In the genomic region with DNA sequence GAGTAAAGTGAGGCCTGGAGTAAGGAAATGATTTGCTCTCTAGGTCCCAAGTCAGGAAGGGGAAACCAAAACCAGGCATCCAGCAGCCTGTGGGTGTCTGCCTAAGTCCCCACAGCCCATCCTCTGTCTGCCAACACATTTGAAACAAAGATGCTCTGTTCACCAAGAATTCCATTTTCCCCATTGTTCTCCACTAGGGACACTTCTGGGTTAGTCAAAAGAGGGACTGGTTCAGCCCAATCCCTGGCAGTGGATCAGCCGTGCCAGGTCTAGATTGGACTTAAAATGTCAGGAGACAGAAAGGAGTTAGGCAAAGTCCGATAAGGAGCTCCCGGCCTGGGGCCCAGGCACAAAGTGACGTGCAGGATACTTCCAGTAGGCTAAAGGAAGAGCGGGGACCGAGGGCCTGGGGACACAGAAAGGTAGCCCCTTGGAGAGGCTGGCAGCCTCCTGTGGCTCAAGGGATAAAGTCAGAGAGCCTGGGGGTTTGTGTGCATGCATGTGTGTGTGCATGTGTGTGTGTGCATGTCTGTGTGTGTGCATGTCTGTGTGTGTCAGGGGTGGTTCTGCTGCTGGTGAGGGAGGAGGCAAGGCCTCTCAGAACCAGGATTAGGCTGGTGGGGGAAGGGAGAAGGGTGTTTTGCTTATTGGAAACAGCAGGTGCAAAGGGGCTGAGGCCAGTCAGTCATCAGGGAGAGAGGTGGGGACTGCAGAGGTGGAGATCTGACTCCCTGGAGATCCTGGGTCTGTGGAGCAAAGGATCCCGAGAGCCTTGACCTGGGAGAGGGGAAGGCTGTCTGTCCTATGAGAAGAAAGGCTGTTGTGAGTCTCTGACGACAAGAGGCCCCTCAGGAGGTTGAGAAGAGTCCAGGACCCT, we compare ENCODE assay signal across 27 cellular contexts.
DNase-seq lines count a peak whose midpoint lies in the region; TF ChIP-seq lines count a peak whose summit lies in the region.
"Had no signal": no experiment of that assay in that cellular context is flagged by ENCODE, and none has a peak within 500 bp of the region (broad histone marks: within the 10 kb centered on the region; RNA-seq: fewer than 3 reads in every experiment).

No MANE protein-coding gene starts in this region.

- no peak overlapping the region for H3K4me3 ChIP-seq in HEK293 (ENCODE audit: low read depth, low read length)
- no peak overlapping the region for H3K4me3 ChIP-seq in brain microvascular endothelial cell (ENCODE audit: low read depth, low read length)
- H3K4me3 ChIP-seq: GM23248, left ventricle myocardium inferior, pancreas, sigmoid colon, stomach, transverse colon had no signal

- CTCF ChIA-PET in HEK293 (lab: Yijun Ruan, JAX) = interaction anchor here (0.6 kb wide), 2 partner anchors 10 to 48 kb away, joined by 4 read pairs; no protein-coding TSS in a partner anchor

- no peaks in the 10 kb centered on the region for H3K4me1 Mint-ChIP-seq in nephron progenitor cell
- H3K4me1 Mint-ChIP-seq: activated naive CD8-positive, alpha-beta T cell treated with anti-CD3 and anti-CD28 coated beads, Interleukin-2, amount 50 U/mL, for 24 hours; CD8-positive, alpha-beta memory T cell; immature natural killer cell; natural killer cell had no signal

- H3K4me1 ChIP-seq in HEK293 (ENCODE audit: control insufficient read depth, insufficient read depth, low read length) = no peaks in the 10 kb centered on the region
- H3K4me1 ChIP-seq: pancreas, sigmoid colon, stomach, transverse colon had no signal

- in situ Hi-C loops in brain microvascular endothelial cell (cut with HindIII; ENCODE audit: low pct_ligation_motif_present, low sequenced_read_pairs) = no loop called here

- no peaks in the 10 kb centered on the region for H3K36me3 Mint-ChIP-seq in nephron progenitor cell (ENCODE audit: low read depth)
- H3K36me3 Mint-ChIP-seq: CD8-positive, alpha-beta memory T cell; immature natural killer cell; natural killer cell had no signal

- no peaks in the 10 kb centered on the region for H3K27me3 ChIP-seq in brain microvascular endothelial cell (replicated peaks)
- H3K27me3 ChIP-seq: pancreas, sigmoid colon, stomach, transverse colon had no signal

- POLR2A ChIA-PET in HEK293 (lab: Yijun Ruan, JAX) = no interaction called here

- no peaks in the 10 kb centered on the region for H3K9me3 ChIP-seq in HEK293 (ENCODE audit: control insufficient read depth, insufficient read depth, low read depth, low read length)
- H3K9me3 ChIP-seq: left ventricle myocardium inferior, pancreas, sigmoid colon, stomach, transverse colon had no signal

- DNase-seq in brain microvascular endothelial cell (no peak), nephron progenitor cell (no peak), superior temporal gyrus (ENCODE audit: extremely low spot score) (peak; percentile 62), AG20443 (ENCODE audit: low spot score) (no peak), germinal center (ENCODE audit: low spot score) (no peak), DMS79 (lab: John Stamatoyannopoulos, UW) (no peak), NCI-H1092 (lab: John Stamatoyannopoulos, UW) (no peak)
- DNase-seq: activated CD4-positive, CD25-positive, alpha-beta regulatory T cell treated with anti-CD3 and anti-CD28 coated beads, Interleukin-2, amount 50 U/mL, for 72 hours; activated CD8-positive, alpha-beta T cell treated with anti-CD3 and anti-CD28 coated beads for 36 hours; activated gamma-delta T cell; activated naive CD8-positive, alpha-beta T cell treated with anti-CD3 and anti-CD28 coated beads, Interleukin-2, amount 50 U/mL, for 24 hours; AML-193; CD8-positive, alpha-beta memory T cell; DMS153; immature natural killer cell; left ventricle myocardium inferior; natural killer cell; NCI-H2081 treated with DMSO at 0.1 percent for 48 hours; NCI-H774; OCI-M1; Right ventricle myocardium superior; sigmoid colon; stomach; transverse colon had no signal

- peaks cover 19% of the 10 kb centered on the region for H3K27me3 Mint-ChIP-seq in nephron progenitor cell (ENCODE audit: low read depth, poor library complexity)
- H3K27me3 Mint-ChIP-seq: activated CD8-positive, alpha-beta T cell treated with anti-CD3 and anti-CD28 coated beads for 36 hours had no signal

- H3K4me3 Mint-ChIP-seq in nephron progenitor cell = no peak overlapping the region
- H3K4me3 Mint-ChIP-seq: activated CD8-positive, alpha-beta T cell treated with anti-CD3 and anti-CD28 coated beads for 36 hours; activated naive CD8-positive, alpha-beta T cell treated with anti-CD3 and anti-CD28 coated beads, Interleukin-2, amount 50 U/mL, for 24 hours; CD8-positive, alpha-beta memory T cell; immature natural killer cell; natural killer cell had no signal

- H3K36me3 ChIP-seq in HEK293 (ENCODE audit: control insufficient read depth in 2 of 2, insufficient read depth in 1 of 2, low read length in 2 of 2) (no peaks in the 10 kb centered on the region), brain microvascular endothelial cell (replicated peaks) (no peaks in the 10 kb centered on the region)
- H3K36me3 ChIP-seq: left ventricle myocardium inferior, pancreas, sigmoid colon, stomach, transverse colon had no signal

- no peak for TF ChIP-seq CTCF in HEK293 (tag by site-specific recombination; IDR thresholded peaks at IDR 0.05)
- TF ChIP-seq CTCF in brain microvascular endothelial cell (IDR thresholded peaks at IDR 0.05; ENCODE audit: low read depth, low read length, missing control alignments) = peak; percentile 19
- no peak for TF ChIP-seq CTCF in nephron progenitor cell (IDR thresholded peaks at IDR 0.05)

- H3K27ac ChIP-seq in HEK293 (ENCODE audit: extremely low read depth, low read depth, low read length) (no peak overlapping the region), brain microvascular endothelial cell (no peak overlapping the region)
- H3K27ac ChIP-seq: GM23248, left ventricle myocardium inferior, pancreas, sigmoid colon, stomach, transverse colon had no signal

- H3K27ac Mint-ChIP-seq in nephron progenitor cell = peak overlapping the region; percentile 60
- H3K27ac Mint-ChIP-seq: activated CD8-positive, alpha-beta T cell treated with anti-CD3 and anti-CD28 coated beads for 36 hours; activated naive CD8-positive, alpha-beta T cell treated with anti-CD3 and anti-CD28 coated beads, Interleukin-2, amount 50 U/mL, for 24 hours; CD8-positive, alpha-beta memory T cell; natural killer cell had no signal

- H3K9me3 Mint-ChIP-seq in nephron progenitor cell = no peaks in the 10 kb centered on the region
- H3K9me3 Mint-ChIP-seq: activated CD8-positive, alpha-beta T cell treated with anti-CD3 and anti-CD28 coated beads for 36 hours; activated naive CD8-positive, alpha-beta T cell treated with anti-CD3 and anti-CD28 coated beads, Interleukin-2, amount 50 U/mL, for 24 hours; CD8-positive, alpha-beta memory T cell; immature natural killer cell; natural killer cell had no signal

TF ChIP-seq in HEK293, 187 proteins besides CTCF, POLR2A, EP300 and RAD21:
- TF ChIP-seq, protein P1, sequence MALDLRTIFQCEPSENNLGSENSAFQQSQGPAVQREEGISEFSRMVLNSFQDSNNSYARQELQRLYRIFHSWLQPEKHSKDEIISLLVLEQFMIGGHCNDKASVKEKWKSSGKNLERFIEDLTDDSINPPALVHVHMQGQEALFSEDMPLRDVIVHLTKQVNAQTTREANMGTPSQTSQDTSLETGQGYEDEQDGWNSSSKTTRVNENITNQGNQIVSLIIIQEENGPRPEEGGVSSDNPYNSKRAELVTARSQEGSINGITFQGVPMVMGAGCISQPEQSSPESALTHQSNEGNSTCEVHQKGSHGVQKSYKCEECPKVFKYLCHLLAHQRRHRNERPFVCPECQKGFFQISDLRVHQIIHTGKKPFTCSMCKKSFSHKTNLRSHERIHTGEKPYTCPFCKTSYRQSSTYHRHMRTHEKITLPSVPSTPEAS (tag by site-specific recombination; IDR thresholded peaks at IDR 0.05) = peak; percentile 90
- TF ChIP-seq, protein P2, sequence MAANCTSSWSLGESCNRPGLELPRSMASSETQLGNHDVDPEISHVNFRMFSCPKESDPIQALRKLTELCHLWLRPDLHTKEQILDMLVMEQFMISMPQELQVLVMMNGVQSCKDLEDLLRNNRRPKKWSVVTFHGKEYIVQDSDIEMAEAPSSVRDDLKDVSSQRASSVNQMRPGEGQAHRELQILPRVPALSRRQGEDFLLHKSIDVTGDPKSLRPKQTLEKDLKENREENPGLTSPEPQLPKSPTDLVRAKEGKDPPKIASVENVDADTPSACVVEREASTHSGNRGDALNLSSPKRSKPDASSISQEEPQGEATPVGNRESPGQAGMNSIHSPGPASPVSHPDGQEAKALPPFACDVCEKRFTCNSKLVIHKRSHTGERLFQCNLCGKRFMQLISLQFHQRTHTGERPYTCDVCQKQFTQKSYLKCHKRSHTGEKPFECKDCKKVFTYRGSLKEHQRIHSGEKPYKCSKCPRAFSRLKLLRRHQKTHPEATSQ (tag by site-specific recombination; IDR thresholded peaks at IDR 0.05) = no peak
- TF ChIP-seq ZNF623 (tag by site-specific recombination; IDR thresholded peaks at IDR 0.05) = peak; percentile 97
